8 cellular contexts compared by ENCODE assay signal in genomic region chr6:10411131-10411914, GRCh38. TPM values are rescaled to one million over a fixed set of nuclear protein-coding genes. Genes with fewer than 3 reads are reported as not detected.
DNase-seq lines count a peak whose midpoint lies in the region; ATAC-seq and TF ChIP-seq lines count a peak whose summit lies in the region.

No MANE protein-coding gene starts in this region.

- ATAC-seq in activated CD8-positive, alpha-beta memory T cell treated with anti-CD3 and anti-CD28 coated beads, Interleukin-2, amount 10 ng/mL, durations not matched to agents 7 days and 5 days, result peak; percentile 18
- peak; percentile 15 for ATAC-seq in activated CD8-positive, alpha-beta T cell treated with anti-CD3 and anti-CD28 coated beads for 36 hours
- no peak for ATAC-seq in stimulated activated naive CD8-positive, alpha-beta T cell treated with anti-CD3 and anti-CD28 coated beads, Interleukin-15, amount 100 ng/mL, for 72 hours
- ATAC-seq in HG03342 (IDR thresholded peaks at IDR 0.05; ENCODE audit: unreplicated experiment), result no peak
- no peak for ATAC-seq in HG03565 (IDR thresholded peaks at IDR 0.05; ENCODE audit: unreplicated experiment)

- no peaks in the 10 kb centered on the region for H3K9me3 Mint-ChIP-seq in activated CD8-positive, alpha-beta memory T cell treated with anti-CD3 and anti-CD28 coated beads, Interleukin-2, amount 10 ng/mL, durations not matched to agents 7 days and 5 days (ENCODE audit: low read depth)
- H3K9me3 Mint-ChIP-seq in activated CD8-positive, alpha-beta T cell treated with anti-CD3 and anti-CD28 coated beads for 36 hours, result peaks cover 11% of the 10 kb centered on the region
- H3K9me3 Mint-ChIP-seq in stimulated activated naive CD8-positive, alpha-beta T cell treated with anti-CD3 and anti-CD28 coated beads, Interleukin-15, amount 100 ng/mL, for 72 hours, result peaks cover 13 to 21% of the 10 kb centered on the region in 2 donors

- peak overlapping the region; percentile 76 for H3K27ac Mint-ChIP-seq in activated CD8-positive, alpha-beta memory T cell treated with anti-CD3 and anti-CD28 coated beads, Interleukin-2, amount 10 ng/mL, durations not matched to agents 7 days and 5 days
- H3K27ac Mint-ChIP-seq in activated CD8-positive, alpha-beta T cell treated with anti-CD3 and anti-CD28 coated beads for 36 hours, result peak overlapping the region; percentile 52
- H3K27ac Mint-ChIP-seq in stimulated activated naive CD8-positive, alpha-beta T cell treated with anti-CD3 and anti-CD28 coated beads, Interleukin-15, amount 100 ng/mL, for 72 hours, result peak overlapping the region in 1 of 2 donors; percentile 72

- H3K4me3 ChIP-seq in iPS-18c (ENCODE audit: insufficient read depth, low read depth, low read length), result peak overlapping the region; percentile 64

- TF ChIP-seq CTCF in activated CD8-positive, alpha-beta T cell treated with anti-CD3 and anti-CD28 coated beads for 36 hours (IDR thresholded peaks at IDR 0.05), result no peak

- peaks cover 9% of the 10 kb centered on the region for H3K36me3 Mint-ChIP-seq in activated CD8-positive, alpha-beta memory T cell treated with anti-CD3 and anti-CD28 coated beads, Interleukin-2, amount 10 ng/mL, durations not matched to agents 7 days and 5 days
- H3K36me3 Mint-ChIP-seq in activated CD8-positive, alpha-beta T cell treated with anti-CD3 and anti-CD28 coated beads for 36 hours (ENCODE audit: low read depth), result peaks cover 19% of the 10 kb centered on the region

- H3K9me3 ChIP-seq in iPS-18c (ENCODE audit: control insufficient read depth, insufficient read depth, low read length), result no peaks in the 10 kb centered on the region

- intact Hi-C loops in activated CD8-positive, alpha-beta T cell treated with anti-CD3 and anti-CD28 coated beads for 36 hours (cut with micrococcal nuclease), result loop anchor here (10.0 kb wide), 1 partner anchor 473 kb away; the partner anchor contains the start of genes GCM2 and SYCP2L

- peak overlapping the region; percentile 88 for H3K4me3 Mint-ChIP-seq in activated CD8-positive, alpha-beta memory T cell treated with anti-CD3 and anti-CD28 coated beads, Interleukin-2, amount 10 ng/mL, durations not matched to agents 7 days and 5 days
- H3K4me3 Mint-ChIP-seq in activated CD8-positive, alpha-beta T cell treated with anti-CD3 and anti-CD28 coated beads for 36 hours, result peak overlapping the region; percentile 81
- H3K4me3 Mint-ChIP-seq in stimulated activated naive CD8-positive, alpha-beta T cell treated with anti-CD3 and anti-CD28 coated beads, Interleukin-15, amount 100 ng/mL, for 72 hours, result peak overlapping the region; percentile 84 to 87

- H3K27me3 Mint-ChIP-seq in activated CD8-positive, alpha-beta memory T cell treated with anti-CD3 and anti-CD28 coated beads, Interleukin-2, amount 10 ng/mL, durations not matched to agents 7 days and 5 days, result peaks cover 94% of the 10 kb centered on the region
- H3K27me3 Mint-ChIP-seq in activated CD8-positive, alpha-beta T cell treated with anti-CD3 and anti-CD28 coated beads for 36 hours, result peaks cover 84% of the 10 kb centered on the region
- peaks cover 99% of the 10 kb centered on the region for H3K27me3 Mint-ChIP-seq in stimulated activated naive CD8-positive, alpha-beta T cell treated with anti-CD3 and anti-CD28 coated beads, Interleukin-15, amount 100 ng/mL, for 72 hours

- POLR2A ChIA-PET in activated CD8-positive, alpha-beta T cell treated with anti-CD3 and anti-CD28 coated beads for 36 hours (lab: Charles Lee), result interaction anchor here (0.6 to 1.3 kb wide), 3 partner anchors 29 to 255 kb away, joined by 3 to 4 read pairs (median 3); no protein-coding TSS in a partner anchor

- CTCF ChIA-PET in activated CD8-positive, alpha-beta memory T cell treated with anti-CD3 and anti-CD28 coated beads, Interleukin-2, amount 10 ng/mL, durations not matched to agents 7 days and 5 days (lab: Charles Lee), result interaction anchor here (2.0 kb wide), 1 partner anchor 17 kb away, joined by 7 read pairs; no protein-coding TSS in a partner anchor
- CTCF ChIA-PET in activated CD8-positive, alpha-beta T cell treated with anti-CD3 and anti-CD28 coated beads for 36 hours (lab: Charles Lee), result interaction anchor here (1.9 kb wide), 1 partner anchor 18 kb away, joined by 6 read pairs; no protein-coding TSS in a partner anchor

- H3K4me1 Mint-ChIP-seq in activated CD8-positive, alpha-beta memory T cell treated with anti-CD3 and anti-CD28 coated beads, Interleukin-2, amount 10 ng/mL, durations not matched to agents 7 days and 5 days, result peaks cover 22% of the 10 kb centered on the region
- peaks cover 33% of the 10 kb centered on the region for H3K4me1 Mint-ChIP-seq in activated CD8-positive, alpha-beta T cell treated with anti-CD3 and anti-CD28 coated beads for 36 hours (ENCODE audit: low read depth)
- H3K4me1 Mint-ChIP-seq in stimulated activated naive CD8-positive, alpha-beta T cell treated with anti-CD3 and anti-CD28 coated beads, Interleukin-15, amount 100 ng/mL, for 72 hours, result peaks cover 64% of the 10 kb centered on the region

- DNase-seq in activated CD8-positive, alpha-beta memory T cell treated with anti-CD3 and anti-CD28 coated beads, Interleukin-2, amount 10 ng/mL, durations not matched to agents 7 days and 5 days, result no peak
- DNase-seq in activated CD8-positive, alpha-beta memory T cell treated with anti-CD3 and anti-CD28 coated beads for 24 hours, result no peak
- DNase-seq in activated CD8-positive, alpha-beta T cell treated with anti-CD3 and anti-CD28 coated beads for 36 hours, result no peak
- no peak for DNase-seq in stimulated activated naive CD8-positive, alpha-beta T cell treated with anti-CD3 and anti-CD28 coated beads, Interleukin-15, amount 100 ng/mL, for 72 hours
- DNase-seq in foreskin melanocyte, result no peak

RNA-seq across cellular contexts. Expression of gene TFAP2A, which starts 3.6 kb away (rescaled TPM):
- under 1 TPM; 0.18 to 0.21 TPM for total RNA-seq in activated CD8-positive, alpha-beta memory T cell treated with anti-CD3 and anti-CD28 coated beads, Interleukin-2, amount 10 ng/mL, durations not matched to agents 7 days and 5 days
- total RNA-seq in activated CD8-positive, alpha-beta T cell treated with anti-CD3 and anti-CD28 coated beads for 36 hours, result not detected

Comparison
In these comparisons a context has a peak if more than half of its experiments do, and no peak if none do; other contexts are left out.
1. ATAC-seq: peak in activated CD8-positive, alpha-beta memory T cell treated with anti-CD3 and anti-CD28 coated beads, Interleukin-2, amount 10 ng/mL, durations not matched to agents 7 days and 5 days (single experiment) and activated CD8-positive, alpha-beta T cell treated with anti-CD3 and anti-CD28 coated beads for 36 hours (single experiment); none in stimulated activated naive CD8-positive, alpha-beta T cell treated with anti-CD3 and anti-CD28 coated beads, Interleukin-15, amount 100 ng/mL, for 72 hours (single experiment), HG03342 (single experiment) and HG03565 (single experiment).
2. Peak in every context shown above with its lines, with median percentiles within 50 percentile points of each other: H3K4me3 Mint-ChIP-seq.